17 cellular contexts compared by ENCODE assay signal in the genomic region with DNA sequence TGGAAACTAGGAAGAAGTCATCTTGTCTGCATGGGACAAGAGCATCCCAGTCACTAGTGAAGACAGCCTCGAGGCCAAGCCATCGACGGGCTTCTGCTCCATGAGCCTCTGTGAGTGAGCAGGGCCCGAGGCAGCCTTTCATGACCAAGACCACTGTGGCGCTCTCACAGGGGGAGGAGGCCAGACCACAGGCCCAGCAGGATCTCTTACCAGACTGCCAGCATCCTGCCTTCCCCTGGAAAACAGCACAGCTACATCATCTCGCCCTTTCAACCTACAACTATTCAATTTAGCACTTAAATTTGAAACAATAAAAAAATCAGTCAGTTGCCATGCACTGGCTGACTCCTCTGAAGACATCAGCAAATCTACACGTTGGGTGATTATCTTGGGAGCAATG.
A peak's percentile ranks its signal among the peaks of the same experiment; 100 is the strongest.
DNase-seq lines count a peak whose midpoint lies in the region; ATAC-seq, FAIRE-seq and TF ChIP-seq lines count a peak whose summit lies in the region.
"Had no signal": no experiment of that assay in that cellular context is flagged by ENCODE, and none has a peak within 500 bp of the region (broad histone marks: within the 10 kb centered on the region; RNA-seq: fewer than 3 reads in every experiment).

No MANE protein-coding gene starts in this region.

- no peak overlapping the region for H4K91ac ChIP-seq in H1 (replicated peaks; ENCODE audit: insufficient read length, low read length)

- H2BK20ac ChIP-seq in H1 (ENCODE audit: low read length) = no peak overlapping the region

- H2BK15ac ChIP-seq in H1 (ENCODE audit: low read length) = no peak overlapping the region

- H3K36me3 ChIP-seq in H1 (ENCODE audit: control insufficient read depth in 2 of 4, insufficient read depth in 4 of 4, low read length in 3 of 4) (no peaks in the 10 kb centered on the region), rectal smooth muscle tissue (ENCODE audit: control insufficient read depth, insufficient read depth, low read length) (no peaks in the 10 kb centered on the region), esophagus squamous epithelium (no peaks in the 10 kb centered on the region)
- H3K36me3 ChIP-seq: MG63, SJSA1 had no signal

- intact Hi-C loops in esophagus squamous epithelium (cut with DNase I) = no loop called here

- in situ Hi-C loops in astrocyte of the cerebellum (cut with HindIII; ENCODE audit: low sequenced_read_pairs) = no loop called here

- H3K27me3 ChIP-seq in H1 (replicated peaks in 1 of 4; ENCODE audit: control insufficient read depth in 3 of 4, extremely low read depth in 1 of 4, insufficient read depth in 3 of 4, low read length in 3 of 4) = 0 out of 7 replicates have a peak, but pooled peaks cover 0 to 2% (median 0%) of the 10 kb centered on the region in 4 experiments
- H3K27me3 ChIP-seq in rectal smooth muscle tissue (ENCODE audit: control insufficient read depth, insufficient read depth, low read length) = no peaks in the 10 kb centered on the region
- H3K27me3 ChIP-seq in esophagus squamous epithelium = no peaks in the 10 kb centered on the region
- H3K27me3 ChIP-seq: MG63, SJSA1 had no signal

- CTCF ChIA-PET in H1 (lab: Charles Lee; ENCODE audit: partially characterized antibody) = interaction anchor here (1.5 kb wide), 1 partner anchor 11 kb away, joined by 3 read pairs; no protein-coding TSS in a partner anchor

- H3K79me2 ChIP-seq in H1 (ENCODE audit: control insufficient read depth in 1 of 2, insufficient read depth in 2 of 2, low read length in 2 of 2) = no peaks in the 10 kb centered on the region

- H3K27me3 Mint-ChIP-seq in naive thymus-derived CD8-positive, alpha-beta T cell = peaks cover 1 to 11% (median 5%) of the 10 kb centered on the region in 5 donors

- no peak overlapping the region for H3K23ac ChIP-seq in H1 (ENCODE audit: insufficient read length)

- H3K56ac ChIP-seq in H1 (replicated peaks; ENCODE audit: insufficient read length, low read depth, low read length) = no peak overlapping the region

- H4K5ac ChIP-seq in H1 (ENCODE audit: insufficient read length, low read depth, low read length) = no peak overlapping the region

- no peak overlapping the region for H3K27ac Mint-ChIP-seq in naive thymus-derived CD8-positive, alpha-beta T cell

- no peaks in the 10 kb centered on the region for H3K36me3 Mint-ChIP-seq in naive thymus-derived CD8-positive, alpha-beta T cell

- no peak overlapping the region for H3K14ac ChIP-seq in H1 (ENCODE audit: insufficient read length)

- H2BK120ac ChIP-seq in H1 (replicated peaks; ENCODE audit: low read depth, low read length) = no peak overlapping the region

- H3K9ac ChIP-seq in H1 (replicated peaks in 1 of 4; ENCODE audit: extremely low read depth in 1 of 4, low read depth in 3 of 4, low read length in 3 of 4) (no peak overlapping the region; a peak in 1 of 7 replicates), rectal smooth muscle tissue (ENCODE audit: low read length) (no peak overlapping the region)

- H3K4me1 Mint-ChIP-seq in naive thymus-derived CD8-positive, alpha-beta T cell = peaks cover 0 to 7% (median 1%) of the 10 kb centered on the region in 4 donors

- H3K23me2 ChIP-seq in H1 (ENCODE audit: low read depth, low read length) = no peaks in the 10 kb centered on the region

- no peak for ATAC-seq in naive thymus-derived CD8-positive, alpha-beta T cell

- H3K9me3 ChIP-seq in H1 (ENCODE audit: insufficient read depth in 2 of 2, low read depth in 1 of 2, low read length in 1 of 2) (no peaks in the 10 kb centered on the region), esophagus squamous epithelium (no peaks in the 10 kb centered on the region)
- H3K9me3 ChIP-seq: MG63, SJSA1 had no signal

- H3K4me2 ChIP-seq in H1 (ENCODE audit: insufficient read depth in 1 of 2, low read depth in 2 of 2, low read length in 2 of 2) = no peak overlapping the region
- H3K4me2 ChIP-seq: PC-9 had no signal

- H4K20me1 ChIP-seq in H1 (replicated peaks in 1 of 2; ENCODE audit: control insufficient read depth in 1 of 2, insufficient read depth in 2 of 2, low read length in 2 of 2) = no peaks in the 10 kb centered on the region

- H2BK5ac ChIP-seq in H1 (ENCODE audit: low read depth, low read length) = no peak overlapping the region

- H3K79me1 ChIP-seq in H1 (ENCODE audit: low read depth, low read length) = no peaks in the 10 kb centered on the region

- no peak for TF ChIP-seq RAD21 in H1 (IDR thresholded peaks at IDR 0.05 in 1 of 2, conservative IDR thresholded peaks at IDR 0.05 in 1 of 2; ENCODE audit: low read depth in 2 of 2, low read length in 2 of 2)

- TF ChIP-seq POLR2A in H1 (IDR thresholded peaks at IDR 0.05; ENCODE audit: control extremely low read depth in 1 of 2, low read depth in 2 of 2, low read length in 2 of 2) (no peak), esophagus squamous epithelium (IDR thresholded peaks at IDR 0.05) (no peak)

- no peak for FAIRE-seq in H1 (lab: Jason Lieb, UNC)
- FAIRE-seq: GM19239, H54 had no signal

- H2BK12ac ChIP-seq in H1 (ENCODE audit: low read depth, low read length) = no peak overlapping the region

- H3K9me3 Mint-ChIP-seq in naive thymus-derived CD8-positive, alpha-beta T cell = no peaks in the 10 kb centered on the region

- H3K4me1 ChIP-seq in H1 (replicated peaks in 1 of 4; ENCODE audit: control insufficient read depth in 3 of 4, insufficient read depth in 4 of 4, low read length in 3 of 4) = peaks cover 0 to 3% (median 1%) of the 10 kb centered on the region in 4 experiments; a peak in 2 of 7 replicates
- H3K4me1 ChIP-seq in rectal smooth muscle tissue (ENCODE audit: control insufficient read depth, insufficient read depth, low read length) = peaks cover 4% of the 10 kb centered on the region
- H3K4me1 ChIP-seq in esophagus squamous epithelium = no peaks in the 10 kb centered on the region
- H3K4me1 ChIP-seq: SJSA1 had no signal

- H3K4me3 Mint-ChIP-seq in naive thymus-derived CD8-positive, alpha-beta T cell = no peak overlapping the region

- H3K18ac ChIP-seq in H1 (ENCODE audit: extremely low read depth, low read length) = no peak overlapping the region

- no peak overlapping the region for H3K4me3 ChIP-seq in astrocyte of the cerebellum (ENCODE audit: low read depth, low read length)
- H3K4me3 ChIP-seq in H1 (ENCODE audit: extremely low read depth in 1 of 4, insufficient read depth in 2 of 4, low read depth in 3 of 4, low read length in 4 of 4) = no peak overlapping the region
- no peak overlapping the region for H3K4me3 ChIP-seq in rectal smooth muscle tissue (ENCODE audit: low read length)
- H3K4me3 ChIP-seq in esophagus squamous epithelium = no peak overlapping the region
- H3K4me3 ChIP-seq: MG63, PC-9, SJSA1 had no signal

- H3K27ac ChIP-seq in H1 (ENCODE audit: low read depth, low read length) = no peak overlapping the region
- H3K27ac ChIP-seq in rectal smooth muscle tissue (ENCODE audit: low read depth, low read length) = peak overlapping the region; percentile 33
- no peak overlapping the region for H3K27ac ChIP-seq in esophagus squamous epithelium
- H3K27ac ChIP-seq: PC-9, SJSA1 had no signal

- 89% methylated on average over 7 of the region's 7 CpGs; no CpG with 5 or more reads in 1 of the 2 experiments for WGBS in H1 (ENCODE audit: extremely low coverage in 1 of 2, insufficient coverage in 1 of 2, insufficient read length in 1 of 2, insufficient replicate concordance in 2 of 2, low coverage in 1 of 2, low lambda C conversion rate in 2 of 2, missing lambda C conversion rate in 1 of 2), 2 experiments
- WGBS in esophagus squamous epithelium, 2 donors = 88 to 92% methylated on average over 6 to 7 of the region's 7 CpGs

- DNase-seq in astrocyte of the cerebellum (ENCODE audit: low read depth) (peak; percentile 75), H1 (ENCODE audit: low read depth in 1 of 2, low spot score in 2 of 2) (no peak), islet precursor cell (no peak), NCI-H1694 (lab: John Stamatoyannopoulos, UW) (no peak), esophagus squamous epithelium (lab: John Stamatoyannopoulos, UW) (no peak)
- no peak for DNase-seq in naive thymus-derived CD8-positive, alpha-beta T cell
- DNase-seq: Calu3, DMS79 treated with DMSO at 0.1 percent for 48 hours, MG63, NCI-H2029 treated with DMSO at 0.1 percent for 48 hours, NCI-H446 treated with DMSO at 0.1 percent for 48 hours, NCI-H526, PC-9 had no signal

- no peak overlapping the region for H3K4ac ChIP-seq in H1 (replicated peaks; ENCODE audit: insufficient read length, low read depth, low read length)

- H4K8ac ChIP-seq in H1 (ENCODE audit: extremely low read depth, insufficient read depth, low read length) = peak overlapping the region; percentile 51; the same call in 1 of the 2 replicates

- no peak overlapping the region for H2AK5ac ChIP-seq in H1 (ENCODE audit: low read depth, low read length)

- no peak overlapping the region for H2AFZ ChIP-seq in H1 (ENCODE audit: low read length)
- H2AFZ ChIP-seq: PC-9 had no signal

- POLR2A ChIA-PET in H1 (lab: Charles Lee; ENCODE audit: partially characterized antibody) = no interaction called here
- POLR2A ChIA-PET in naive thymus-derived CD8-positive, alpha-beta T cell (lab: Charles Lee) = no interaction called here

- no peak for TF ChIP-seq EP300 in H1 (IDR thresholded peaks at IDR 0.05; ENCODE audit: borderline replicate concordance in 1 of 2, low read depth in 2 of 2, low read length in 2 of 2)

- no peak for TF ChIP-seq CTCF in astrocyte of the cerebellum (IDR thresholded peaks at IDR 0.05; ENCODE audit: low read depth, low read length, missing control alignments)
- TF ChIP-seq CTCF in H1 (IDR thresholded peaks at IDR 0.05; ENCODE audit: control extremely low read depth in 1 of 3, insufficient read depth in 1 of 3, low read depth in 1 of 3, low read length in 3 of 3) = no peak
- no peak for TF ChIP-seq CTCF in esophagus squamous epithelium (IDR thresholded peaks at IDR 0.05)
